1 cellular context compared by ENCODE assay signal in genomic region chr4:6755088-6755753, GRCh38.
TF ChIP-seq lines count a peak whose summit lies in the region.

No MANE protein-coding gene starts in this region.

TF ChIP-seq in HepG2, 621 proteins besides CTCF, POLR2A, EP300 and RAD21 (continued from another document and continues in another):
- peak; percentile 95 for TF ChIP-seq ZNF687 (CRISPR knock-in tag; IDR thresholded peaks at IDR 0.05)
- TF ChIP-seq POGZ (CRISPR knock-in tag; IDR thresholded peaks at IDR 0.05), result peak; percentile 74; the same call in 1 of the 2 replicates
- peak; percentile 73; the same call in 1 of the 2 replicates for TF ChIP-seq ZXDC (CRISPR knock-in tag; IDR thresholded peaks at IDR 0.05)
- peak; percentile 94 for TF ChIP-seq ZNF350 (CRISPR knock-in tag; IDR thresholded peaks at IDR 0.05; ENCODE audit: borderline replicate concordance, low read depth)
- TF ChIP-seq ZNF891 (CRISPR knock-in tag; IDR thresholded peaks at IDR 0.05), result peak; percentile 89; the same call in 1 of the 2 replicates
- peak; percentile 96 for TF ChIP-seq MEF2D (CRISPR knock-in tag; IDR thresholded peaks at IDR 0.05)
- TF ChIP-seq ZNF354B (CRISPR knock-in tag; IDR thresholded peaks at IDR 0.05), result no peak
- no peak for TF ChIP-seq GABPA (IDR thresholded peaks at IDR 0.05; ENCODE audit: low read depth, low read length)
- TF ChIP-seq GABPA (CRISPR knock-in tag; IDR thresholded peaks at IDR 0.05; ENCODE audit: low read depth), result no peak
- no peak for TF ChIP-seq ZNF75D (CRISPR knock-in tag; IDR thresholded peaks at IDR 0.05; ENCODE audit: borderline replicate concordance)
- TF ChIP-seq SP4 (CRISPR knock-in tag; IDR thresholded peaks at IDR 0.05), result no peak
- no peak for TF ChIP-seq CREBL2 (CRISPR knock-in tag; IDR thresholded peaks at IDR 0.05; ENCODE audit: borderline replicate concordance)
- peak; percentile 33 for TF ChIP-seq YY1 (IDR thresholded peaks at IDR 0.05; ENCODE audit: insufficient read depth, insufficient replicate concordance, low read depth, low read length)
- TF ChIP-seq ZNF703 (CRISPR knock-in tag; IDR thresholded peaks at IDR 0.05; ENCODE audit: borderline replicate concordance), result peak; percentile 81; the same call in 1 of the 2 replicates
- TF ChIP-seq GPN1 (CRISPR knock-in tag; IDR thresholded peaks at IDR 0.05; ENCODE audit: borderline replicate concordance), result no peak
- TF ChIP-seq PRPF4 (IDR thresholded peaks at IDR 0.05; ENCODE audit: low read depth, low read length, poor library complexity, severe bottlenecking), result no peak
- TF ChIP-seq SCMH1 (CRISPR knock-in tag; IDR thresholded peaks at IDR 0.05; ENCODE audit: borderline replicate concordance), result no peak
- TF ChIP-seq PRDM15 (CRISPR knock-in tag; IDR thresholded peaks at IDR 0.05), result no peak
- no peak for TF ChIP-seq ZNF557 (CRISPR knock-in tag; IDR thresholded peaks at IDR 0.05)
- peak; percentile 86 for TF ChIP-seq FOXJ3 (CRISPR knock-in tag; IDR thresholded peaks at IDR 0.05; ENCODE audit: borderline replicate concordance)
- peak; percentile 46; the same call in 1 of the 2 replicates for TF ChIP-seq ZSCAN25 (CRISPR knock-in tag; IDR thresholded peaks at IDR 0.05)
- TF ChIP-seq ZSCAN5A (CRISPR knock-in tag; IDR thresholded peaks at IDR 0.05; ENCODE audit: borderline replicate concordance), result no peak; the same call in 1 of the 2 replicates
- TF ChIP-seq THAP11 (CRISPR knock-in tag; IDR thresholded peaks at IDR 0.05), result peak; percentile 75
- TF ChIP-seq HDAC2 (CRISPR knock-in tag; IDR thresholded peaks at IDR 0.05), result peak; percentile 97
- no peak for TF ChIP-seq ZBTB49 (CRISPR knock-in tag; IDR thresholded peaks at IDR 0.05; ENCODE audit: borderline replicate concordance)
- peak; percentile 73; the same call in 1 of the 2 replicates for TF ChIP-seq ZNF317 (CRISPR knock-in tag; IDR thresholded peaks at IDR 0.05)
- TF ChIP-seq REPIN1 (CRISPR knock-in tag; IDR thresholded peaks at IDR 0.05; ENCODE audit: borderline replicate concordance, low read depth), result 0 out of 2 replicates have a peak, but pooled peaks have one; percentile 82
- peak; percentile 98 for TF ChIP-seq RXRA (CRISPR knock-in tag; IDR thresholded peaks at IDR 0.05)
- TF ChIP-seq ZNF44 (CRISPR knock-in tag; IDR thresholded peaks at IDR 0.05), result no peak
- TF ChIP-seq SNAPC4 (CRISPR knock-in tag; IDR thresholded peaks at IDR 0.05), result no peak
- TF ChIP-seq TBL1XR1 (IDR thresholded peaks at IDR 0.05; ENCODE audit: borderline replicate concordance, low read length, partially characterized antibody), result peak; percentile 94
- no peak for TF ChIP-seq SRSF1 (optimal IDR thresholded peaks at IDR 0.05; ENCODE audit: low read depth, low read length)
- TF ChIP-seq SMYD3 (CRISPR knock-in tag; IDR thresholded peaks at IDR 0.05), result peak; percentile 74; the same call in 1 of the 2 replicates
- no peak for TF ChIP-seq BCLAF1 (IDR thresholded peaks at IDR 0.05)
- TF ChIP-seq SAP130 (CRISPR knock-in tag; IDR thresholded peaks at IDR 0.05; ENCODE audit: low read depth), result peak; percentile 96
- TF ChIP-seq FOXA3 (CRISPR knock-in tag; IDR thresholded peaks at IDR 0.05), result peak; percentile 91
